In the genomic region with DNA sequence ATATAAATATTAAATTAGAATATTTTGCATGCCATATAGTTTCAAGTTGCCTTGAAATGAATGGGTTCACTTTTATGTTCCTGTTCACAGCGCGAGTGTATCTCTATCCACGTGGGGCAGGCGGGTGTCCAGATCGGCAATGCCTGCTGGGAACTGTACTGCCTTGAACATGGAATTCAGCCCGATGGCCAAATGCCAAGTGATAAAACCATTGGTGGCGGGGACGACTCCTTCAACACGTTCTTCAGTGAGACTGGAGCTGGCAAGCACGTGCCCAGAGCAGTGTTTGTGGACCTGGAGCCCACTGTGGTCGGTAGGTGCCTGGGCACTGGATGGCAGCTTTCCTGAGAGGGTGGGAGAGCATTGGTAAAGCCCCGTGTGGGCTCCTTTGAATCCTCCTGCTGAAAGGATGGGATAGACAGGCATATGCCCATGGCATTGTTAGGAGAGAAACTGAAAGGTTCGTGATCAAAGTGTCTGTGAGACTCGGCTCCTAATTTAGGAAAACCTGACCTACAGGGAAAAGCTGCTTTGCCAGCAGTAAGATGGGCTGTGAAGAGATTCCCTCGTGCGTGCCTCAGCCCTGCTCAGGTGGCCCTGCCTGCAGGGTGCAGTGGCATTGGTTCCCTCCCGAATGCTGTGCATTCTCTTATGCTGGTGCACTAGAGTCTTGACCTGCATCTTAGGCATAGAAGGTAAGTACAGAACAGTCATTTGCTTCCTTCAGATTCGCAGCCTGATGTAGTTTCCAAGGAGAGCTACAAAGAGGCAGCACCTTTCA, we compare ENCODE assay signal across 15 cellular contexts. TPM values are rescaled to one million over a fixed set of nuclear protein-coding genes. Genes with fewer than 3 reads are reported as not detected.
DNase-seq lines count a peak whose midpoint lies in the region; ATAC-seq and TF ChIP-seq lines count a peak whose summit lies in the region.
"Not testable (repeated sequence)": the region's sequence is repeated elsewhere in the genome, so short reads cannot be mapped to it uniquely, and the experiment has no call there.
"Had no signal": no experiment of that assay in that cellular context is flagged by ENCODE, and none has a peak within 500 bp of the region (broad histone marks: within the 10 kb centered on the region; RNA-seq: fewer than 3 reads in every experiment).

No MANE protein-coding gene starts in this region.

- intact Hi-C loops in body of pancreas (cut with DNase I); heart right ventricle (cut with DNase I); ovary (cut with DNase I); stomach (cut with DNase I; ENCODE audit: low total_unique reads): not testable (repeated sequence)

- peak; percentile 68 for ATAC-seq in body of pancreas
- peak; percentile 81 to 95 (median 90) for ATAC-seq in heart right ventricle

- peak overlapping the region; percentile 87 for H3K27ac ChIP-seq in C4-2B
- not testable (repeated sequence) for H3K27ac ChIP-seq in body of pancreas; endodermal cell (ENCODE audit: low read depth, low read length); ovary; stomach
- peak overlapping the region in 7 of 10 donors; percentile 31 to 77 (median 43) for H3K27ac ChIP-seq in heart right ventricle
- peak overlapping the region in 1 of 2 donors; percentile 43 for H3K27ac ChIP-seq in right atrium auricular region

- not testable (repeated sequence) for TF ChIP-seq CTCF in C4-2B (conservative IDR thresholded peaks at IDR 0.05); body of pancreas (IDR thresholded peaks at IDR 0.05); endodermal cell (conservative IDR thresholded peaks at IDR 0.05); heart right ventricle (IDR thresholded peaks at IDR 0.05); right atrium auricular region (IDR thresholded peaks at IDR 0.05); ovary (IDR thresholded peaks at IDR 0.05); stomach (IDR thresholded peaks at IDR 0.05)

- H3K27me3 Mint-ChIP-seq in endodermal cell (ENCODE audit: insufficient read depth), result not testable (repeated sequence)

- not testable (repeated sequence) for H3K27me3 ChIP-seq in body of pancreas; endodermal cell (ENCODE audit: control insufficient read depth, insufficient read depth, low read length, poor library complexity, severe bottlenecking); heart right ventricle; right atrium auricular region; ovary; stomach

- not testable (repeated sequence) for TF ChIP-seq POLR2A in body of pancreas (IDR thresholded peaks at IDR 0.05); ovary (IDR thresholded peaks at IDR 0.05); stomach (IDR thresholded peaks at IDR 0.05)

- TF ChIP-seq EP300 in ovary (IDR thresholded peaks at IDR 0.05); stomach (IDR thresholded peaks at IDR 0.05): not testable (repeated sequence)

- 51 to 61% methylated on average over 9 to 15 of the region's 18 CpGs for WGBS in body of pancreas, 2 donors
- WGBS in endodermal cell (ENCODE audit: insufficient coverage in 1 of 2, insufficient read length in 1 of 2), 2 experiments, result 93% methylated on average over 6 to 12 of the region's 18 CpGs
- WGBS in heart right ventricle, 2 donors, result 45 to 55% methylated on average over 15 to 16 of the region's 18 CpGs
- 46 to 50% (median 47%) methylated on average over 12 to 15 of the region's 18 CpGs for WGBS in ovary, 3 donors
- 68 to 88% (median 72%) methylated on average over 11 to 15 of the region's 18 CpGs for WGBS in stomach, 5 donors

- not testable (repeated sequence) for H3K4me3 Mint-ChIP-seq in endodermal cell

- H3K36me3 Mint-ChIP-seq in endodermal cell (ENCODE audit: low read depth), result peaks cover 17% of the 10 kb centered on the region

- not testable (repeated sequence) for H3K27ac Mint-ChIP-seq in endodermal cell

- H3K36me3 ChIP-seq in body of pancreas (replicated peaks in 1 of 2; ENCODE audit: insufficient read depth in 1 of 2, low read depth in 2 of 2); endodermal cell (ENCODE audit: control insufficient read depth, insufficient read depth, low read length); heart right ventricle; right atrium auricular region; ovary: not testable (repeated sequence)
- peaks cover 0 to 10% (median 9%) of the 10 kb centered on the region in 4 donors for H3K36me3 ChIP-seq in stomach

- not testable (repeated sequence) for H3K9ac ChIP-seq in endodermal cell (ENCODE audit: extremely low read depth, low read length, poor library complexity, severe bottlenecking)

- not testable (repeated sequence) for H3K9me3 Mint-ChIP-seq in endodermal cell

- H3K9me3 ChIP-seq in body of pancreas; endodermal cell (ENCODE audit: control insufficient read depth, low read length); heart right ventricle; right atrium auricular region; ovary; stomach: not testable (repeated sequence)

- not testable (repeated sequence) for H3K4me3 ChIP-seq in body of pancreas; endodermal cell (ENCODE audit: low read length); heart right ventricle; right atrium auricular region; ovary; stomach

- peak; percentile 4 for DNase-seq in NCI-H2029 treated with DMSO at 0.1 percent for 48 hours (lab: John Stamatoyannopoulos, UW)
- peak; percentile 66 to 82 (median 72) for DNase-seq in body of pancreas
- peak; percentile 7 for DNase-seq in endodermal cell
- peak; percentile 47 to 84 for DNase-seq in heart right ventricle
- peak; percentile 80 for DNase-seq in right atrium auricular region (ENCODE audit: low spot score)
- peak in 3 of 5 donors; percentile 49 to 64 (median 57) for DNase-seq in ovary
- DNase-seq in stomach, result peak; percentile 62

- not testable (repeated sequence) for H3K4me1 ChIP-seq in body of pancreas; endodermal cell (ENCODE audit: control insufficient read depth, insufficient read depth, low read length); heart right ventricle; right atrium auricular region; ovary (ENCODE audit: insufficient read depth); stomach

- not testable (repeated sequence) for H3K4me1 Mint-ChIP-seq in endodermal cell

RNA-seq across cellular contexts. Expression of a gene that starts 2.3 kb away (rescaled TPM):
- total RNA-seq in body of pancreas (not detected), endodermal cell (not detected), heart right ventricle (100 to 1,000 TPM in 3 of 10 donors, 10 to 100 TPM in 3, 1 to 10 TPM in 4; 5.1 to 135 (median 13.1) TPM), right atrium auricular region (10 to 100 TPM; 13.0 to 34.2 TPM), ovary (10 to 100 TPM in 2 of 7 donors, under 1 TPM in 3, not detected in 2; 0.15 to 74.1 (median 0.67) TPM), stomach (not detected)
- not detected for polyA plus RNA-seq in endodermal cell (2013, experiment 1 of 2)
- not detected for polyA plus RNA-seq in endodermal cell (2013, experiment 2 of 2)
- polyA plus RNA-seq in heart right ventricle (100 to 1,000 TPM in 1 of 2 donors, 10 to 100 TPM in 1; 92.5 to 677 TPM), ovary (under 1 TPM; 0.24 to 0.30 TPM), stomach (under 1 TPM in 1 of 3 donors, not detected in 2; 0.92 TPM)
- total RNA-seq: CD4-positive, alpha-beta memory T cell; Daoy; GM23338; HT-29 had no signal
- polyA plus RNA-seq: A549; BJ; CD14-positive monocyte; CD4-positive, alpha-beta memory T cell had no signal

RNA-seq across cellular contexts. Expression of a gene that starts 13.9 kb away (rescaled TPM):
- total RNA-seq in body of pancreas (10 to 100 TPM; 51.1 to 54.1 TPM), endodermal cell (100 to 1,000 TPM; 133 to 144 TPM), heart right ventricle (100 to 1,000 TPM; 114 to 279 (median 186) TPM), right atrium auricular region (10 to 100 TPM; 74.9 to 84.4 TPM), ovary (100 to 1,000 TPM in 6 of 7 donors, 10 to 100 TPM in 1; 91.2 to 206 (median 119) TPM), stomach (100 to 1,000 TPM in 1 of 5 donors, 10 to 100 TPM in 3, not detected in 1; 11.6 to 187 (median 73.8) TPM)
- 105 TPM for polyA plus RNA-seq in endodermal cell (2013, experiment 1 of 2)
- 98.1 TPM for polyA plus RNA-seq in endodermal cell (2013, experiment 2 of 2)
- polyA plus RNA-seq in heart right ventricle (100 to 1,000 TPM; 533 to 674 TPM), ovary (10 to 100 TPM in 1 of 2 donors, 1 to 10 TPM in 1; 7.5 to 94.1 TPM), stomach (100 to 1,000 TPM; 123 to 231 (median 152) TPM)

RNA-seq across cellular contexts. Expression of a gene that starts 49.4 kb away (rescaled TPM):
- 1 to 10 TPM; 1.6 to 4.3 TPM for total RNA-seq in body of pancreas
- 10 to 100 TPM; 17.3 to 29.9 TPM for total RNA-seq in endodermal cell
- 42.5 TPM for polyA plus RNA-seq in endodermal cell (2013, experiment 1 of 2)
- polyA plus RNA-seq in endodermal cell (2013, experiment 2 of 2), result 46.0 TPM
- total RNA-seq in heart right ventricle, result 1 to 10 TPM in 5 of 10 donors, under 1 TPM in 5; 0.32 to 1.9 (median 0.92) TPM
- 1 to 10 TPM; 1.2 to 1.6 TPM for polyA plus RNA-seq in heart right ventricle
- 1 to 10 TPM; 2.8 to 3.9 TPM for total RNA-seq in right atrium auricular region
- total RNA-seq in ovary, result 10 to 100 TPM in 5 of 7 donors, 1 to 10 TPM in 2; 7.2 to 81.5 (median 13.6) TPM
- 10 to 100 TPM in 1 of 2 donors, 1 to 10 TPM in 1; 5.3 to 14.6 TPM for polyA plus RNA-seq in ovary
- total RNA-seq in stomach, result 1 to 10 TPM in 3 of 5 donors, under 1 TPM in 1, not detected in 1; 0.45 to 5.3 (median 2.5) TPM
- 1 to 10 TPM; 2.5 to 7.3 (median 6.0) TPM for polyA plus RNA-seq in stomach
- polyA plus RNA-seq: CD14-positive monocyte had no signal

Comparison
In these comparisons a context has a peak if more than half of its experiments do, and no peak if none do; other contexts are left out.
1. DNase-seq: peak in every context shown above with its lines; median percentile 80 in right atrium auricular region; 72 in body of pancreas; 66 in heart right ventricle; 62 in stomach; 57 in ovary; 7 in endodermal cell; 4 in NCI-H2029 treated with DMSO at 0.1 percent for 48 hours.